ENCODE assay signal across 2 cellular contexts in the genomic region with DNA sequence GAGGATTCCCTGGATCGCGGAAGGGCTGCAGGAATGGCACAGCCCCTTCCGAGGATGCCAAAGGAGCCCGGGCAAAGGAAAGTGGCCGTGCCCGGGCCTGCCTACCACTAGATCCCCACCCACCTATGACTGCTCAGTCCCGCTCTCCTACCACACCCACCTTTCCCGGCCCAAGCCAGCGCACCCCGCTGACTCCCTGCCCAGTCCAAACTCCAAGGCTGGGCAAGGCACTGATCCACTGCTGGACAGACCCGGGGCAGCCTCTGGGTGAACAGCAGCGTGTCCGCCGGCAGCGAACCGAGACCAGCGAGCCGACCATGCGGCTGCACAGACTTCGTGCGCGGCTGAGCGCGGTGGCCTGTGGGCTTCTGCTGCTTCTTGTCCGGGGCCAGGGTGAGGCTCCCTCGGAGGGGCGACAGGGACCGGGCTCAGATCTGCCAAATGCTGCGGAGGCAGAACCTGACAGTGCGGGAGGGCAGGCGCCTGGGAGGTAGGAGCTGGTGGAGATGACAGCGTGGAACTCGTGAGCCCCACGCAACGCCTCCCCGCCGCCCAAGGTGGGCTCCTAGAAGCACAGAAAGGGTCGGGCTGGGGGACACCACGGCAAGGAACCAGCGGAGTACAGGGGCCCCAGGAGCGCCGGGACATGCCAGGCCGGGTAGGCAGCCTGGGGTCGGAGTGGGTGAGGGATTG.
A peak's percentile ranks its signal among the peaks of the same experiment; 100 is the strongest.
TF ChIP-seq lines count a peak whose summit lies in the region.

A gene with protein sequence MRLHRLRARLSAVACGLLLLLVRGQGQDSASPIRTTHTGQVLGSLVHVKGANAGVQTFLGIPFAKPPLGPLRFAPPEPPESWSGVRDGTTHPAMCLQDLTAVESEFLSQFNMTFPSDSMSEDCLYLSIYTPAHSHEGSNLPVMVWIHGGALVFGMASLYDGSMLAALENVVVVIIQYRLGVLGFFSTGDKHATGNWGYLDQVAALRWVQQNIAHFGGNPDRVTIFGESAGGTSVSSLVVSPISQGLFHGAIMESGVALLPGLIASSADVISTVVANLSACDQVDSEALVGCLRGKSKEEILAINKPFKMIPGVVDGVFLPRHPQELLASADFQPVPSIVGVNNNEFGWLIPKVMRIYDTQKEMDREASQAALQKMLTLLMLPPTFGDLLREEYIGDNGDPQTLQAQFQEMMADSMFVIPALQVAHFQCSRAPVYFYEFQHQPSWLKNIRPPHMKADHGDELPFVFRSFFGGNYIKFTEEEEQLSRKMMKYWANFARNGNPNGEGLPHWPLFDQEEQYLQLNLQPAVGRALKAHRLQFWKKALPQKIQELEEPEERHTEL (plus strand): TSS at position 198 of the 693 bp plus-strand sequence. CDS start 120 bp downstream, at position 318.

TF ChIP-seq in HepG2, 621 proteins besides CTCF, POLR2A, EP300 and RAD21 (continues in another document):
- TF ChIP-seq JDP2 (CRISPR knock-in tag; IDR thresholded peaks at IDR 0.05; ENCODE audit: borderline replicate concordance), result no peak
- TF ChIP-seq, protein P1, sequence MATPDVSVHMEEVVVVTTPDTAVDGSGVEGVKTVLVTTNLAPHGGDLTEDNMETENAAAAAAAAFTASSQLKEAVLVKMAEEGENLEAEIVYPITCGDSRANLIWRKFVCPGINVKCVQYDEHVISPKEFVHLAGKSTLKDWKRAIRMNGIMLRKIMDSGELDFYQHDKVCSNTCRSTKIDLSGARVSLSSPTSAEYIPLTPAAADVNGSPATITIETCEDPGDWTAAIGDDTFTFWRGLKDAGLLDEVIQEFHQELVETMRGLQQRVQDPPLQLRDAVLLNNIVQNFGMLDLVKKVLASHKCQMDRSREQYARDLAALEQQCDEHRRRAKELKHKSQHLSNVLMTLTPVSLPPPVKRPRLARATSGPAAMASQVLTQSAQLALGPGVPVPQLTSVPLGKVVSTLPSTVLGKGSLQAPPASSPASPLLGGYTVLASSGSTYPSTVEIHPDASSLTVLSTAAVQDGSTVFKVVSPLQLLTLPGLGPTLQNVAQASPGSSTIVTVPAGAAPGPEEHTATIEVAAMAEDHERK (CRISPR knock-in tag; IDR thresholded peaks at IDR 0.05; ENCODE audit: low read depth), result no peak
- TF ChIP-seq, protein P2, sequence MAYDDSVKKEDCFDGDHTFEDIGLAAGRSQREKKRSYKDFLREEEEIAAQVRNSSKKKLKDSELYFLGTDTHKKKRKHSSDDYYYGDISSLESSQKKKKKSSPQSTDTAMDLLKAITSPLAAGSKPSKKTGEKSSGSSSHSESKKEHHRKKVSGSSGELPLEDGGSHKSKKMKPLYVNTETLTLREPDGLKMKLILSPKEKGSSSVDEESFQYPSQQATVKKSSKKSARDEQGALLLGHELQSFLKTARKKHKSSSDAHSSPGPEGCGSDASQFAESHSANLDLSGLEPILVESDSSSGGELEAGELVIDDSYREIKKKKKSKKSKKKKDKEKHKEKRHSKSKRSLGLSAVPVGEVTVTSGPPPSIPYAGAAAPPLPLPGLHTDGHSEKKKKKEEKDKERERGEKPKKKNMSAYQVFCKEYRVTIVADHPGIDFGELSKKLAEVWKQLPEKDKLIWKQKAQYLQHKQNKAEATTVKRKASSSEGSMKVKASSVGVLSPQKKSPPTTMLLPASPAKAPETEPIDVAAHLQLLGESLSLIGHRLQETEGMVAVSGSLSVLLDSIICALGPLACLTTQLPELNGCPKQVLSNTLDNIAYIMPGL (CRISPR knock-in tag; IDR thresholded peaks at IDR 0.05; ENCODE audit: borderline replicate concordance in 1 of 2, low read depth in 1 of 2), result peak; percentile 73 to 76; a peak in 3 of 4 replicates
- TF ChIP-seq, protein P3, sequence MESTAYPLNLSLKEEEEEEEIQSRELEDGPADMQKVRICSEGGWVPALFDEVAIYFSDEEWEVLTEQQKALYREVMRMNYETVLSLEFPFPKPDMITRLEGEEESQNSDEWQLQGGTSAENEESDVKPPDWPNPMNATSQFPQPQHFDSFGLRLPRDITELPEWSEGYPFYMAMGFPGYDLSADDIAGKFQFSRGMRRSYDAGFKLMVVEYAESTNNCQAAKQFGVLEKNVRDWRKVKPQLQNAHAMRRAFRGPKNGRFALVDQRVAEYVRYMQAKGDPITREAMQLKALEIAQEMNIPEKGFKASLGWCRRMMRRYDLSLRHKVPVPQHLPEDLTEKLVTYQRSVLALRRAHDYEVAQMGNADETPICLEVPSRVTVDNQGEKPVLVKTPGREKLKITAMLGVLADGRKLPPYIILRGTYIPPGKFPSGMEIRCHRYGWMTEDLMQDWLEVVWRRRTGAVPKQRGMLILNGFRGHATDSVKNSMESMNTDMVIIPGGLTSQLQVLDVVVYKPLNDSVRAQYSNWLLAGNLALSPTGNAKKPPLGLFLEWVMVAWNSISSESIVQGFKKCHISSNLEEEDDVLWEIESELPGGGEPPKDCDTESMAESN (CRISPR knock-in tag; conservative IDR thresholded peaks at IDR 0.05), result no peak; the same call in 1 of the 2 replicates
- TF ChIP-seq ZBTB38 (CRISPR knock-in tag; IDR thresholded peaks at IDR 0.05), result peak; percentile 36; the same call in 1 of the 2 replicates
- no peak for TF ChIP-seq MAFK (conservative IDR thresholded peaks at IDR 0.05 in 1 of 2, IDR thresholded peaks at IDR 0.05 in 1 of 2; ENCODE audit: low read length in 2 of 2)
- TF ChIP-seq, protein P4, sequence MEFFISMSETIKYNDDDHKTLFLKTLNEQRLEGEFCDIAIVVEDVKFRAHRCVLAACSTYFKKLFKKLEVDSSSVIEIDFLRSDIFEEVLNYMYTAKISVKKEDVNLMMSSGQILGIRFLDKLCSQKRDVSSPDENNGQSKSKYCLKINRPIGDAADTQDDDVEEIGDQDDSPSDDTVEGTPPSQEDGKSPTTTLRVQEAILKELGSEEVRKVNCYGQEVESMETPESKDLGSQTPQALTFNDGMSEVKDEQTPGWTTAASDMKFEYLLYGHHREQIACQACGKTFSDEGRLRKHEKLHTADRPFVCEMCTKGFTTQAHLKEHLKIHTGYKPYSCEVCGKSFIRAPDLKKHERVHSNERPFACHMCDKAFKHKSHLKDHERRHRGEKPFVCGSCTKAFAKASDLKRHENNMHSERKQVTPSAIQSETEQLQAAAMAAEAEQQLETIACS (CRISPR knock-in tag; IDR thresholded peaks at IDR 0.05), result peak; percentile 29; the same call in 1 of the 2 replicates
- peak; percentile 41; the same call in 1 of the 2 replicates for TF ChIP-seq MIER2 (CRISPR knock-in tag; IDR thresholded peaks at IDR 0.05)
- TF ChIP-seq, protein P5, sequence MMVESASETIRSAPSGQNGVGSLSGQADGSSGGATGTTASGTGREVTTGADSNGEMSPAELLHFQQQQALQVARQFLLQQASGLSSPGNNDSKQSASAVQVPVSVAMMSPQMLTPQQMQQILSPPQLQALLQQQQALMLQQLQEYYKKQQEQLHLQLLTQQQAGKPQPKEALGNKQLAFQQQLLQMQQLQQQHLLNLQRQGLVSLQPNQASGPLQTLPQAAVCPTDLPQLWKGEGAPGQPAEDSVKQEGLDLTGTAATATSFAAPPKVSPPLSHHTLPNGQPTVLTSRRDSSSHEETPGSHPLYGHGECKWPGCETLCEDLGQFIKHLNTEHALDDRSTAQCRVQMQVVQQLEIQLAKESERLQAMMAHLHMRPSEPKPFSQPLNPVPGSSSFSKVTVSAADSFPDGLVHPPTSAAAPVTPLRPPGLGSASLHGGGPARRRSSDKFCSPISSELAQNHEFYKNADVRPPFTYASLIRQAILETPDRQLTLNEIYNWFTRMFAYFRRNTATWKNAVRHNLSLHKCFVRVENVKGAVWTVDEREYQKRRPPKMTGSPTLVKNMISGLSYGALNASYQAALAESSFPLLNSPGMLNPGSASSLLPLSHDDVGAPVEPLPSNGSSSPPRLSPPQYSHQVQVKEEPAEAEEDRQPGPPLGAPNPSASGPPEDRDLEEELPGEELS (CRISPR knock-in tag; IDR thresholded peaks at IDR 0.05), result peak; percentile 41; the same call in 1 of the 2 replicates
- TF ChIP-seq, protein P6, sequence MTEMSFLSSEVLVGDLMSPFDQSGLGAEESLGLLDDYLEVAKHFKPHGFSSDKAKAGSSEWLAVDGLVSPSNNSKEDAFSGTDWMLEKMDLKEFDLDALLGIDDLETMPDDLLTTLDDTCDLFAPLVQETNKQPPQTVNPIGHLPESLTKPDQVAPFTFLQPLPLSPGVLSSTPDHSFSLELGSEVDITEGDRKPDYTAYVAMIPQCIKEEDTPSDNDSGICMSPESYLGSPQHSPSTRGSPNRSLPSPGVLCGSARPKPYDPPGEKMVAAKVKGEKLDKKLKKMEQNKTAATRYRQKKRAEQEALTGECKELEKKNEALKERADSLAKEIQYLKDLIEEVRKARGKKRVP (CRISPR knock-in tag; IDR thresholded peaks at IDR 0.05), result peak in 1 of 2 experiments; percentile 38; a peak in 1 of 4 replicates
- no peak for TF ChIP-seq KDM5A (IDR thresholded peaks at IDR 0.05; ENCODE audit: borderline replicate concordance, low read length)
- TF ChIP-seq SRY (CRISPR knock-in tag; IDR thresholded peaks at IDR 0.05), result no peak; the same call in 1 of the 2 replicates

TF ChIP-seq in HEK293T, 16 proteins besides CTCF, POLR2A, EP300 and RAD21:
- TF ChIP-seq LEF1 (IDR thresholded peaks at IDR 0.05; ENCODE audit: borderline replicate concordance), result no peak
